1 cellular context compared by ENCODE assay signal in the genomic region with DNA sequence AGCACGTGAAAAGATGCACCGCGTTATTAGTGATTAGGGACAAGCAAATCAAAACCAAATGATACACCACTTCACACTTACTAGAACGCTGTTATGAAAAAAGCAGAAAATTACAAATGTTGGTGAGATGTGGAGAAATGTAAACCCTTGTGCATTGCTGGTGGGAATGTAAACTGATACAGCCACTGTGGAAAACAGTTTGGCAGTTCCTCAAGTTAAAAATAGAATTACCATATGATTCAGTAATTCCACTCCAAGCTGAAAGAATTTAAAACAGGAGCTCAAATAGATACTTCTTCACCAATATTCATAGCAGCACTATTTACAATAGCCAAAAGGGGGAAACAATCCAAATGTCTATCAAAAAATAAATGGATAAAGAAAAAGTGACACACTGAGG.
TF ChIP-seq lines count a peak whose summit lies in the region.

No MANE protein-coding gene starts in this region.

TF ChIP-seq in HepG2, 621 proteins besides CTCF, POLR2A, EP300 and RAD21:
- TF ChIP-seq, protein P1, sequence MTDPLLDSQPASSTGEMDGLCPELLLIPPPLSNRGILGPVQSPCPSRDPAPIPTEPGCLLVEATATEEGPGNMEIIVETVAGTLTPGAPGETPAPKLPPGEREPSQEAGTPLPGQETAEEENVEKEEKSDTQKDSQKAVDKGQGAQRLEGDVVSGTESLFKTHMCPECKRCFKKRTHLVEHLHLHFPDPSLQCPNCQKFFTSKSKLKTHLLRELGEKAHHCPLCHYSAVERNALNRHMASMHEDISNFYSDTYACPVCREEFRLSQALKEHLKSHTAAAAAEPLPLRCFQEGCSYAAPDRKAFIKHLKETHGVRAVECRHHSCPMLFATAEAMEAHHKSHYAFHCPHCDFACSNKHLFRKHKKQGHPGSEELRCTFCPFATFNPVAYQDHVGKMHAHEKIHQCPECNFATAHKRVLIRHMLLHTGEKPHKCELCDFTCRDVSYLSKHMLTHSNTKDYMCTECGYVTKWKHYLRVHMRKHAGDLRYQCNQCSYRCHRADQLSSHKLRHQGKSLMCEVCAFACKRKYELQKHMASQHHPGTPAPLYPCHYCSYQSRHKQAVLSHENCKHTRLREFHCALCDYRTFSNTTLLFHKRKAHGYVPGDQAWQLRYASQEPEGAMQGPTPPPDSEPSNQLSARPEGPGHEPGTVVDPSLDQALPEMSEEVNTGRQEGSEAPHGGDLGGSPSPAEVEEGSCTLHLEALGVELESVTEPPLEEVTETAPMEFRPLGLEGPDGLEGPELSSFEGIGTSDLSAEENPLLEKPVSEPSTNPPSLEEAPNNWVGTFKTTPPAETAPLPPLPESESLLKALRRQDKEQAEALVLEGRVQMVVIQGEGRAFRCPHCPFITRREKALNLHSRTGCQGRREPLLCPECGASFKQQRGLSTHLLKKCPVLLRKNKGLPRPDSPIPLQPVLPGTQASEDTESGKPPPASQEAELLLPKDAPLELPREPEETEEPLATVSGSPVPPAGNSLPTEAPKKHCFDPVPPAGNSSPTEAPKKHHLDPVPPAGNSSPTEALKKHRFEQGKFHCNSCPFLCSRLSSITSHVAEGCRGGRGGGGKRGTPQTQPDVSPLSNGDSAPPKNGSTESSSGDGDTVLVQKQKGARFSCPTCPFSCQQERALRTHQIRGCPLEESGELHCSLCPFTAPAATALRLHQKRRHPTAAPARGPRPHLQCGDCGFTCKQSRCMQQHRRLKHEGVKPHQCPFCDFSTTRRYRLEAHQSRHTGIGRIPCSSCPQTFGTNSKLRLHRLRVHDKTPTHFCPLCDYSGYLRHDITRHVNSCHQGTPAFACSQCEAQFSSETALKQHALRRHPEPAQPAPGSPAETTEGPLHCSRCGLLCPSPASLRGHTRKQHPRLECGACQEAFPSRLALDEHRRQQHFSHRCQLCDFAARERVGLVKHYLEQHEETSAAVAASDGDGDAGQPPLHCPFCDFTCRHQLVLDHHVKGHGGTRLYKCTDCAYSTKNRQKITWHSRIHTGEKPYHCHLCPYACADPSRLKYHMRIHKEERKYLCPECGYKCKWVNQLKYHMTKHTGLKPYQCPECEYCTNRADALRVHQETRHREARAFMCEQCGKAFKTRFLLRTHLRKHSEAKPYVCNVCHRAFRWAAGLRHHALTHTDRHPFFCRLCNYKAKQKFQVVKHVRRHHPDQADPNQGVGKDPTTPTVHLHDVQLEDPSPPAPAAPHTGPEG (CRISPR knock-in tag; IDR thresholded peaks at IDR 0.05), result no peak
- no peak for TF ChIP-seq ZNF746 (CRISPR knock-in tag; IDR thresholded peaks at IDR 0.05)
- TF ChIP-seq, protein P2, sequence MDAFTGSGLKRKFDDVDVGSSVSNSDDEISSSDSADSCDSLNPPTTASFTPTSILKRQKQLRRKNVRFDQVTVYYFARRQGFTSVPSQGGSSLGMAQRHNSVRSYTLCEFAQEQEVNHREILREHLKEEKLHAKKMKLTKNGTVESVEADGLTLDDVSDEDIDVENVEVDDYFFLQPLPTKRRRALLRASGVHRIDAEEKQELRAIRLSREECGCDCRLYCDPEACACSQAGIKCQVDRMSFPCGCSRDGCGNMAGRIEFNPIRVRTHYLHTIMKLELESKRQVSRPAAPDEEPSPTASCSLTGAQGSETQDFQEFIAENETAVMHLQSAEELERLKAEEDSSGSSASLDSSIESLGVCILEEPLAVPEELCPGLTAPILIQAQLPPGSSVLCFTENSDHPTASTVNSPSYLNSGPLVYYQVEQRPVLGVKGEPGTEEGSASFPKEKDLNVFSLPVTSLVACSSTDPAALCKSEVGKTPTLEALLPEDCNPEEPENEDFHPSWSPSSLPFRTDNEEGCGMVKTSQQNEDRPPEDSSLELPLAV (CRISPR knock-in tag; conservative IDR thresholded peaks at IDR 0.05; ENCODE audit: low read depth), result no peak
- TF ChIP-seq NFE2L1 (CRISPR knock-in tag; IDR thresholded peaks at IDR 0.05; ENCODE audit: borderline replicate concordance), result no peak
- no peak for TF ChIP-seq RORA (CRISPR knock-in tag; IDR thresholded peaks at IDR 0.05)
- no peak for TF ChIP-seq KLF15 (CRISPR knock-in tag; IDR thresholded peaks at IDR 0.05; ENCODE audit: borderline replicate concordance)
- no peak for TF ChIP-seq ZBTB3 (CRISPR knock-in tag; IDR thresholded peaks at IDR 0.05; ENCODE audit: borderline replicate concordance, low read depth)
- TF ChIP-seq ZNF83 (CRISPR knock-in tag; IDR thresholded peaks at IDR 0.05; ENCODE audit: borderline replicate concordance), result no peak
- TF ChIP-seq, protein P3, sequence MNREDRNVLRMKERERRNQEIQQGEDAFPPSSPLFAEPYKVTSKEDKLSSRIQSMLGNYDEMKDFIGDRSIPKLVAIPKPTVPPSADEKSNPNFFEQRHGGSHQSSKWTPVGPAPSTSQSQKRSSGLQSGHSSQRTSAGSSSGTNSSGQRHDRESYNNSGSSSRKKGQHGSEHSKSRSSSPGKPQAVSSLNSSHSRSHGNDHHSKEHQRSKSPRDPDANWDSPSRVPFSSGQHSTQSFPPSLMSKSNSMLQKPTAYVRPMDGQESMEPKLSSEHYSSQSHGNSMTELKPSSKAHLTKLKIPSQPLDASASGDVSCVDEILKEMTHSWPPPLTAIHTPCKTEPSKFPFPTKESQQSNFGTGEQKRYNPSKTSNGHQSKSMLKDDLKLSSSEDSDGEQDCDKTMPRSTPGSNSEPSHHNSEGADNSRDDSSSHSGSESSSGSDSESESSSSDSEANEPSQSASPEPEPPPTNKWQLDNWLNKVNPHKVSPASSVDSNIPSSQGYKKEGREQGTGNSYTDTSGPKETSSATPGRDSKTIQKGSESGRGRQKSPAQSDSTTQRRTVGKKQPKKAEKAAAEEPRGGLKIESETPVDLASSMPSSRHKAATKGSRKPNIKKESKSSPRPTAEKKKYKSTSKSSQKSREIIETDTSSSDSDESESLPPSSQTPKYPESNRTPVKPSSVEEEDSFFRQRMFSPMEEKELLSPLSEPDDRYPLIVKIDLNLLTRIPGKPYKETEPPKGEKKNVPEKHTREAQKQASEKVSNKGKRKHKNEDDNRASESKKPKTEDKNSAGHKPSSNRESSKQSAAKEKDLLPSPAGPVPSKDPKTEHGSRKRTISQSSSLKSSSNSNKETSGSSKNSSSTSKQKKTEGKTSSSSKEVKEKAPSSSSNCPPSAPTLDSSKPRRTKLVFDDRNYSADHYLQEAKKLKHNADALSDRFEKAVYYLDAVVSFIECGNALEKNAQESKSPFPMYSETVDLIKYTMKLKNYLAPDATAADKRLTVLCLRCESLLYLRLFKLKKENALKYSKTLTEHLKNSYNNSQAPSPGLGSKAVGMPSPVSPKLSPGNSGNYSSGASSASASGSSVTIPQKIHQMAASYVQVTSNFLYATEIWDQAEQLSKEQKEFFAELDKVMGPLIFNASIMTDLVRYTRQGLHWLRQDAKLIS (CRISPR knock-in tag; IDR thresholded peaks at IDR 0.05), result no peak
- no peak for TF ChIP-seq AKAP8 (CRISPR knock-in tag; IDR thresholded peaks at IDR 0.05)
- TF ChIP-seq ELF1 (CRISPR knock-in tag; IDR thresholded peaks at IDR 0.05), result no peak
- TF ChIP-seq CHCHD3 (CRISPR knock-in tag; IDR thresholded peaks at IDR 0.05), result no peak
- TF ChIP-seq TP53 (CRISPR knock-in tag; conservative IDR thresholded peaks at IDR 0.05), result no peak
- no peak for TF ChIP-seq CBX2 (IDR thresholded peaks at IDR 0.05; ENCODE audit: low read depth, low read length)
- no peak for TF ChIP-seq CBX2 (CRISPR knock-in tag; IDR thresholded peaks at IDR 0.05; ENCODE audit: low read depth)
- no peak for TF ChIP-seq USF2 (IDR thresholded peaks at IDR 0.05; ENCODE audit: low read depth, low read length)
- TF ChIP-seq USF2 (CRISPR knock-in tag; IDR thresholded peaks at IDR 0.05; ENCODE audit: borderline replicate concordance), result no peak
- TF ChIP-seq THAP11 (CRISPR knock-in tag; IDR thresholded peaks at IDR 0.05), result no peak
- no peak for TF ChIP-seq TIGD3 (CRISPR knock-in tag; IDR thresholded peaks at IDR 0.05; ENCODE audit: borderline replicate concordance)
- no peak for TF ChIP-seq KIAA2018 (CRISPR knock-in tag; IDR thresholded peaks at IDR 0.05; ENCODE audit: borderline replicate concordance)
- TF ChIP-seq ZNF337 (CRISPR knock-in tag; IDR thresholded peaks at IDR 0.05; ENCODE audit: borderline replicate concordance, low read depth), result no peak
